Comparison of ENCODE assay signal across 8 cellular contexts in the genomic region with DNA sequence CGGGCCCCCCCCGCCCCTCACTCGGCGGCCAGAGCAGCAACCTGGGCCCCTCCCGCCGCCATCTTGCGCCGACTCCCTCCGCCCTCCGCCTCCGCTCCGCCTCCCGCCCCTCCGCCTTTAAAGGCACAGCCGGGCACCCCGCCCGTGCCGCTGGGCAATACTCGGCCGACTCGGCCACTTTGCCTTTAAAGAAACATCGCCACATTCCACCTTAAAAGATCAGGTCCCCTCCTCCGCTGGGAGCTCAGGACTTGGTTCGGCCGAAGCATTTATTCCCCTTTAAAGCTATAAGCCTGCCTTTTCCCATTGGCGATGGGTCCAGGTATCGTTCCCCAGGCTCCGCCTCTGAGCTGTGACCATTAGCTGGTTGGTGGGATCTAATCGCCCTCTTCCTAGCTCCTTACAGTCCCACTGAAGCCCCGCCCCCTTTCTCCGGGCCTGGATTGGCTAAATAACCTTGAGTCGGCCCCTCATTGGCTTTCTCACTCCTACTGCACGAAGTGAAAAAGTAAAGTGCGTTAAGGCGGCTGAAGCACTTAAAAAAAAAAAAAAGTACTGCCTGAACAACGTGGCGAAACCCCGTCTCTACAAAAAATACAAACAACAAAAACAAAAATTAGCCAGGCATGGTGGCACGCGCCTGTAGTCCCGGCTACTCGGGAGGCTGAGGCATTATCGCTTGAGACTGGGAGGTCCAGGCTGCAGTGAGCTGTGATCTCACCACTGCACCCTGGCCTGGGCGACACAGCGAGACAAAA. TPM values are rescaled to one million over a fixed set of nuclear protein-coding genes. Genes with fewer than 3 reads are reported as not detected.
A peak's percentile ranks its signal among the peaks of the same experiment; 100 is the strongest.
DNase-seq lines count a peak whose midpoint lies in the region; ATAC-seq lines count a peak whose summit lies in the region.

A gene with protein sequence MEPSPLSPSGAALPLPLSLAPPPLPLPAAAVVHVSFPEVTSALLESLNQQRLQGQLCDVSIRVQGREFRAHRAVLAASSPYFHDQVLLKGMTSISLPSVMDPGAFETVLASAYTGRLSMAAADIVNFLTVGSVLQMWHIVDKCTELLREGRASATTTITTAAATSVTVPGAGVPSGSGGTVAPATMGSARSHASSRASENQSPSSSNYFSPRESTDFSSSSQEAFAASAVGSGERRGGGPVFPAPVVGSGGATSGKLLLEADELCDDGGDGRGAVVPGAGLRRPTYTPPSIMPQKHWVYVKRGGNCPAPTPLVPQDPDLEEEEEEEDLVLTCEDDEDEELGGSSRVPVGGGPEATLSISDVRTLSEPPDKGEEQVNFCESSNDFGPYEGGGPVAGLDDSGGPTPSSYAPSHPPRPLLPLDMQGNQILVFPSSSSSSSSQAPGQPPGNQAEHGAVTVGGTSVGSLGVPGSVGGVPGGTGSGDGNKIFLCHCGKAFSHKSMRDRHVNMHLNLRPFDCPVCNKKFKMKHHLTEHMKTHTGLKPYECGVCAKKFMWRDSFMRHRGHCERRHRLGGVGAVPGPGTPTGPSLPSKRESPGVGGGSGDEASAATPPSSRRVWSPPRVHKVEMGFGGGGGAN (minus strand): TSS at position 77 of the 758 bp plus-strand sequence. CDS start 828 bp downstream, outside the sequence.

- peak; percentile 55 for ATAC-seq in GM19455 (IDR thresholded peaks at IDR 0.05; ENCODE audit: unreplicated experiment)

- DNase-seq in CD1c-positive myeloid dendritic cell (ENCODE audit: extremely low spot score) (peak; percentile 98), HS-27A (ENCODE audit: low read depth) (peak; percentile 93), NK-92 (lab: John Stamatoyannopoulos, UW; ENCODE audit: unreplicated experiment) (peak; percentile 74), lung microvascular endothelial cell (ENCODE audit: low read depth in 2 of 2) (peak; percentile 97 to 99)
- peak; percentile 90 to 95 for DNase-seq in activated CD8-positive, alpha-beta memory T cell treated with anti-CD3 and anti-CD28 coated beads for 1 hour (ENCODE audit: extremely low read depth in 1 of 2, low read depth in 1 of 2)
- peak; percentile 95 for DNase-seq in effector CD8-positive, alpha-beta T cell (lab: John Stamatoyannopoulos, UW)
- DNase-seq in stimulated activated CD4-positive, alpha-beta T cell treated with anti-CD3 and anti-CD28 coated beads, TNF-alpha, amount 100 ng/mL, for 48 hours (ENCODE audit: low read depth in 3 of 3) = peak; percentile 91 to 98 (median 91)

RNA-seq across cellular contexts. Expression of the gene that starts here (rescaled TPM):
- total RNA-seq in lung microvascular endothelial cell = 11.3 and 20.0 TPM in 2 replicates

Comparison
In these comparisons a context has a peak if more than half of its experiments do, and no peak if none do; other contexts are left out.
1. Peak in every context shown above with its lines: DNase-seq and ATAC-seq.